Comparison of ENCODE assay signal across 15 cellular contexts in genomic region chr6:139287868-139288267, GRCh38. TPM values are rescaled to one million over a fixed set of nuclear protein-coding genes. Genes with fewer than 3 reads are reported as not detected.
A peak's percentile ranks its signal among the peaks of the same experiment; 100 is the strongest.
DNase-seq lines count a peak whose midpoint lies in the region; ATAC-seq and TF ChIP-seq lines count a peak whose summit lies in the region.
"Had no signal": no experiment of that assay in that cellular context is flagged by ENCODE, and none has a peak within 500 bp of the region (broad histone marks: within the 10 kb centered on the region; RNA-seq: fewer than 3 reads in every experiment).

No MANE protein-coding gene starts in this region.

- intact Hi-C loops in activated B cell treated with CpG ODN at 0.5 μM for 24 hours (cut with micrococcal nuclease): no loop called here

- CTCF ChIA-PET in activated B cell treated with CpG ODN at 0.5 μM for 24 hours (lab: Charles Lee): no interaction called here

- ATAC-seq in GM18505 (IDR thresholded peaks at IDR 0.05; ENCODE audit: unreplicated experiment) (peak; percentile 24), activated B cell treated with CpG ODN at 0.5 μM for 24 hours (ENCODE audit: low read depth) (no peak)
- peak; percentile 59 for ATAC-seq in stimulated activated memory B cell treated with anti-CD40 and anti-IgM and Interleukin-4, amounts not matched to agents 10 μg/mL and 1 μg/mL and 100 μg/mL, for 72 hours
- no peak for ATAC-seq in activated naive CD4-positive, alpha-beta T cell treated with anti-CD3 and anti-CD28 coated beads, Interleukin-2, amount 50 U/mL, for 72 hours
- ATAC-seq: GM23338 had no signal

- TF ChIP-seq CTCF in activated B cell treated with CpG ODN at 0.5 μM for 24 hours (IDR thresholded peaks at IDR 0.05): no peak

- POLR2A ChIA-PET in activated B cell treated with CpG ODN at 0.5 μM for 24 hours (lab: Charles Lee): interaction anchor here (0.6 kb wide), 1 partner anchor 452 kb away, joined by 3 read pairs; no protein-coding TSS in a partner anchor

- peak overlapping the region; percentile 30 for H3K27ac Mint-ChIP-seq in activated B cell treated with CpG ODN at 0.5 μM for 24 hours
- H3K27ac Mint-ChIP-seq in stimulated activated memory B cell treated with anti-CD40 and anti-IgM and Interleukin-4, amounts not matched to agents 10 μg/mL and 1 μg/mL and 100 μg/mL, for 72 hours: peak overlapping the region; percentile 92
- no peak overlapping the region for H3K27ac Mint-ChIP-seq in activated naive CD4-positive, alpha-beta T cell treated with anti-CD3 and anti-CD28 coated beads, Interleukin-2, amount 50 U/mL, for 72 hours
- H3K27ac Mint-ChIP-seq: GM23338; T-helper 2 cell treated with Interferon-gamma antibody and Interleukin-4, amounts not matched to agents 5 μg/mL and 100 μg/mL, for 36 hours had no signal

- peaks cover 41% of the 10 kb centered on the region for H3K36me3 Mint-ChIP-seq in activated B cell treated with CpG ODN at 0.5 μM for 24 hours (ENCODE audit: low read depth)
- peaks cover 24% of the 10 kb centered on the region for H3K36me3 Mint-ChIP-seq in stimulated activated memory B cell treated with anti-CD40 and anti-IgM and Interleukin-4, amounts not matched to agents 10 μg/mL and 1 μg/mL and 100 μg/mL, for 72 hours
- H3K36me3 Mint-ChIP-seq in activated naive CD4-positive, alpha-beta T cell treated with anti-CD3 and anti-CD28 coated beads, Interleukin-2, amount 50 U/mL, for 72 hours: peaks cover 0 to 8% of the 10 kb centered on the region in 2 donors

- H3K4me3 Mint-ChIP-seq in activated B cell treated with CpG ODN at 0.5 μM for 24 hours: no peak overlapping the region
- no peak overlapping the region for H3K4me3 Mint-ChIP-seq in stimulated activated memory B cell treated with anti-CD40 and anti-IgM and Interleukin-4, amounts not matched to agents 10 μg/mL and 1 μg/mL and 100 μg/mL, for 72 hours
- H3K4me3 Mint-ChIP-seq: GM23338; T-helper 2 cell treated with Interferon-gamma antibody and Interleukin-4, amounts not matched to agents 5 μg/mL and 100 μg/mL, for 36 hours had no signal

- TF ChIP-seq POLR2A in GM18505 (IDR thresholded peaks at IDR 0.05; ENCODE audit: borderline replicate concordance, extremely low read depth, insufficient read depth, insufficient read length): no peak

- H3K27me3 Mint-ChIP-seq in activated B cell treated with CpG ODN at 0.5 μM for 24 hours: no peaks in the 10 kb centered on the region
- H3K27me3 Mint-ChIP-seq in stimulated activated memory B cell treated with anti-CD40 and anti-IgM and Interleukin-4, amounts not matched to agents 10 μg/mL and 1 μg/mL and 100 μg/mL, for 72 hours: no peaks in the 10 kb centered on the region

- peaks cover 37% of the 10 kb centered on the region for H3K4me1 Mint-ChIP-seq in activated B cell treated with CpG ODN at 0.5 μM for 24 hours
- peaks cover 42% of the 10 kb centered on the region for H3K4me1 Mint-ChIP-seq in stimulated activated memory B cell treated with anti-CD40 and anti-IgM and Interleukin-4, amounts not matched to agents 10 μg/mL and 1 μg/mL and 100 μg/mL, for 72 hours

- H3K9me3 Mint-ChIP-seq in activated B cell treated with CpG ODN at 0.5 μM for 24 hours: no peaks in the 10 kb centered on the region
- H3K9me3 Mint-ChIP-seq in stimulated activated memory B cell treated with anti-CD40 and anti-IgM and Interleukin-4, amounts not matched to agents 10 μg/mL and 1 μg/mL and 100 μg/mL, for 72 hours: no peaks in the 10 kb centered on the region
- H3K9me3 Mint-ChIP-seq in activated naive CD4-positive, alpha-beta T cell treated with anti-CD3 and anti-CD28 coated beads, Interleukin-2, amount 50 U/mL, for 72 hours: peaks cover 0 to 14% of the 10 kb centered on the region in 2 donors
- H3K9me3 Mint-ChIP-seq: T-helper 2 cell treated with Interferon-gamma antibody and Interleukin-4, amounts not matched to agents 5 μg/mL and 100 μg/mL, for 36 hours had no signal

- peak; percentile 1 for DNase-seq in DMS53 (lab: John Stamatoyannopoulos, UW)
- DNase-seq in DMS53 treated with DMSO at 0.1 percent for 48 hours (lab: John Stamatoyannopoulos, UW; ENCODE audit: unreplicated experiment): no peak
- DNase-seq in activated B cell treated with CpG ODN at 0.5 μM for 24 hours: no peak
- DNase-seq in activated naive CD4-positive, alpha-beta T cell treated with anti-CD3 and anti-CD28 coated beads, Interleukin-2, amount 50 U/mL, for 72 hours (ENCODE audit: low spot score in 2 of 2): no peak
- no peak for DNase-seq in OCI-M2 (lab: John Stamatoyannopoulos, UW; ENCODE audit: unreplicated experiment)
- no peak for DNase-seq in DMS 273 (lab: John Stamatoyannopoulos, UW; ENCODE audit: unreplicated experiment)
- DNase-seq: DND-41, MM.1S, NCI-H1417, NCI-H2029 treated with DMSO at 0.1 percent for 48 hours, NCI-H510A treated with DMSO at 0.1 percent for 48 hours had no signal

RNA-seq across cellular contexts. Expression of gene TXLNB, which starts 3.9 kb away (rescaled TPM):
- total RNA-seq in activated B cell treated with CpG ODN at 0.5 μM for 24 hours: 1.9 and 2.4 TPM in 2 replicates
- total RNA-seq in activated naive CD4-positive, alpha-beta T cell treated with anti-CD3 and anti-CD28 coated beads, Interleukin-2, amount 50 U/mL, for 72 hours: under 1 TPM; 0.31 to 0.32 TPM

Comparison
In these comparisons a context has a peak if more than half of its experiments do, and no peak if none do; other contexts are left out.
1. ATAC-seq: peak in GM18505 (single experiment) and stimulated activated memory B cell treated with anti-CD40 and anti-IgM and Interleukin-4, amounts not matched to agents 10 μg/mL and 1 μg/mL and 100 μg/mL, for 72 hours (single experiment); none in activated B cell treated with CpG ODN at 0.5 μM for 24 hours (single experiment) and activated naive CD4-positive, alpha-beta T cell treated with anti-CD3 and anti-CD28 coated beads, Interleukin-2, amount 50 U/mL, for 72 hours (0 of 2).
2. H3K27ac Mint-ChIP-seq: peak in activated B cell treated with CpG ODN at 0.5 μM for 24 hours (single experiment) and stimulated activated memory B cell treated with anti-CD40 and anti-IgM and Interleukin-4, amounts not matched to agents 10 μg/mL and 1 μg/mL and 100 μg/mL, for 72 hours (single experiment); none in activated naive CD4-positive, alpha-beta T cell treated with anti-CD3 and anti-CD28 coated beads, Interleukin-2, amount 50 U/mL, for 72 hours (0 of 2).